Comparison of ENCODE assay signal across 8 cellular contexts in the genomic region with DNA sequence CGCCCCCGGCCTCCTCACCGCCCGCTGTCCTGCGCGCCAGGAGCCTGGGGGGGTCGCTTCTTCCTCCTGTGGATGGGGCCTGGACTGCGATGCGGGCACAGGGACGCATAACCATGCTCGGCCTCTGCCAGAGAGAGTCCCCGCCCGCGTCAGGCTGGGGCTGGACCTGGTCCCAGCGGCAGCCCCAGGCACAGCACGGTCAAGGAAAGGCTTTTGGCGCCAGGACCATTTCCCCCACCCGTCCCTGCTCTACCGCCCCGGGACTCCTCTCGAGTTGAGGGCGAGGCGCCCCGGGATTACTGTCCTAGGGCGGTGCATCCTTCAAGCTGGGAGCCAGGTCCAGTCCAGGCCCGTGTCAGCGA. TPM values are rescaled to one million over a fixed set of nuclear protein-coding genes. Genes with fewer than 3 reads are reported as not detected.
DNase-seq lines count a peak whose midpoint lies in the region; ATAC-seq, FAIRE-seq and TF ChIP-seq lines count a peak whose summit lies in the region.

No MANE protein-coding gene starts in this region.

- no peaks in the 10 kb centered on the region for H3K79me2 ChIP-seq in keratinocyte (ENCODE audit: control insufficient read depth, insufficient read depth, low read length)

- H4K20me1 ChIP-seq in keratinocyte (ENCODE audit: control insufficient read depth, extremely low read depth, insufficient read depth, low read length) = no peaks in the 10 kb centered on the region

- H3K9me1 ChIP-seq in keratinocyte (ENCODE audit: control insufficient read depth, extremely low read depth, insufficient read depth, low read length) = no peaks in the 10 kb centered on the region

- H3K27me3 ChIP-seq in keratinocyte (ENCODE audit: control insufficient read depth, extremely low read depth, insufficient read depth, low read length) (no peaks in the 10 kb centered on the region), thoracic aorta (replicated peaks; ENCODE audit: insufficient read depth) (no peaks in the 10 kb centered on the region)

- ATAC-seq in HG02973 (IDR thresholded peaks at IDR 0.05; ENCODE audit: unreplicated experiment) (peak; percentile 1), thoracic aorta (ENCODE audit: insufficient number of reproducible peaks, low FRiP score, low read depth) (no peak), GM19023 (IDR thresholded peaks at IDR 0.05; ENCODE audit: unreplicated experiment) (no peak)

- peak overlapping the region; percentile 71 for H3K4me3 Mint-ChIP-seq in Calu3 (ENCODE audit: low read depth, unreplicated experiment)
- peak overlapping the region; percentile 87 for H3K4me3 Mint-ChIP-seq in activated naive CD8-positive, alpha-beta T cell treated with anti-CD3 and anti-CD28 coated beads for 36 hours

- no peaks in the 10 kb centered on the region for H3K9me3 Mint-ChIP-seq in Calu3 (ENCODE audit: low read depth, unreplicated experiment)
- no peaks in the 10 kb centered on the region for H3K9me3 Mint-ChIP-seq in activated naive CD8-positive, alpha-beta T cell treated with anti-CD3 and anti-CD28 coated beads for 36 hours

- H3K36me3 Mint-ChIP-seq in Calu3 (ENCODE audit: insufficient read depth, unreplicated experiment) = peaks cover 66% of the 10 kb centered on the region
- H3K36me3 Mint-ChIP-seq in activated naive CD8-positive, alpha-beta T cell treated with anti-CD3 and anti-CD28 coated beads for 36 hours = peaks cover 16% of the 10 kb centered on the region

- FAIRE-seq in keratinocyte (lab: Jason Lieb, UNC) = no peak

- peak overlapping the region; percentile 48 to 77 (median 75) for H3K4me3 ChIP-seq in keratinocyte (ENCODE audit: control insufficient read depth in 2 of 3, extremely low read depth in 1 of 3, insufficient read depth in 2 of 3, low read depth in 1 of 3, low read length in 3 of 3)
- H3K4me3 ChIP-seq in thoracic aorta = peak overlapping the region; percentile 90

- DNase-seq in Calu3 (peak; percentile 39), keratinocyte (ENCODE audit: low read depth, low spot score) (no peak), thoracic aorta (ENCODE audit: low spot score) (no peak), NCI-H1048 (lab: John Stamatoyannopoulos, UW) (no peak), KG1 (lab: John Stamatoyannopoulos, UW) (no peak)
- DNase-seq in activated naive CD8-positive, alpha-beta T cell treated with anti-CD3 and anti-CD28 coated beads for 36 hours = no peak

- peaks cover 45% of the 10 kb centered on the region for H3K4me1 Mint-ChIP-seq in Calu3 (ENCODE audit: low read depth, unreplicated experiment)
- H3K4me1 Mint-ChIP-seq in activated naive CD8-positive, alpha-beta T cell treated with anti-CD3 and anti-CD28 coated beads for 36 hours = peaks cover 19% of the 10 kb centered on the region

- peaks cover 18% of the 10 kb centered on the region for H3K4me1 ChIP-seq in keratinocyte (ENCODE audit: control insufficient read depth, extremely low read depth, insufficient read depth, low read length)
- H3K4me1 ChIP-seq in thoracic aorta (ENCODE audit: control insufficient read depth in 1 of 2, low read depth in 2 of 2) = peaks cover 5 to 23% of the 10 kb centered on the region in 2 donors

- dilution Hi-C loops in keratinocyte (cut with MboI; ENCODE audit: extremely low pct_ligation_motif_present, low sequenced_read_pairs) = no loop called here

- peak overlapping the region; percentile 79 for H3K27ac Mint-ChIP-seq in Calu3 (ENCODE audit: unreplicated experiment)
- H3K27ac Mint-ChIP-seq in activated naive CD8-positive, alpha-beta T cell treated with anti-CD3 and anti-CD28 coated beads for 36 hours = no peak overlapping the region

- TF ChIP-seq CTCF in Calu3 (IDR thresholded peaks at IDR 0.05; ENCODE audit: unreplicated experiment) (no peak), keratinocyte (optimal IDR thresholded peaks at IDR 0.05 in 1 of 3, IDR thresholded peaks at IDR 0.05 in 1 of 3, conservative IDR thresholded peaks at IDR 0.05 in 1 of 3; ENCODE audit: extremely low read depth in 1 of 3, insufficient read depth in 2 of 3, low read length in 3 of 3) (no peak), thoracic aorta (IDR thresholded peaks at IDR 0.05) (no peak)

- H3K27ac ChIP-seq in keratinocyte (ENCODE audit: control insufficient read depth, insufficient read depth, low read length) = peak overlapping the region; percentile 8
- no peak overlapping the region for H3K27ac ChIP-seq in thoracic aorta

- peak overlapping the region; percentile 6 for H2AFZ ChIP-seq in keratinocyte (ENCODE audit: control insufficient read depth, low read length)

- peak overlapping the region; percentile 91 for H3K4me2 ChIP-seq in keratinocyte (ENCODE audit: control insufficient read depth, extremely low read depth, insufficient read depth, low read depth, low read length)

- peak overlapping the region; percentile 80 for H3K9ac ChIP-seq in keratinocyte (ENCODE audit: control insufficient read depth, extremely low read depth, insufficient read depth, low read length)

- CTCF ChIA-PET in Calu3 (lab: Charles Lee) = interaction anchor here (2.8 kb wide), 1 partner anchor 79 kb away, joined by 18 read pairs; no protein-coding TSS in a partner anchor

- H3K27me3 Mint-ChIP-seq in Calu3 (ENCODE audit: unreplicated experiment) = no peaks in the 10 kb centered on the region
- no peaks in the 10 kb centered on the region for H3K27me3 Mint-ChIP-seq in activated naive CD8-positive, alpha-beta T cell treated with anti-CD3 and anti-CD28 coated beads for 36 hours

- no TSS peak for BruUV-seq in Calu3 (replicated peaks; lab: Mats Ljungman, UMichigan)

- intact Hi-C loops in Calu3 (cut with micrococcal nuclease; ENCODE audit: unreplicated experiment) = loop anchor here (5.0 kb wide), 1 partner anchor 141 kb away; no protein-coding TSS in a partner anchor

- no peaks in the 10 kb centered on the region for H3K9me3 ChIP-seq in keratinocyte (ENCODE audit: control insufficient read depth, low read depth, low read length)
- H3K9me3 ChIP-seq in thoracic aorta = no peaks in the 10 kb centered on the region

- peaks cover 5 to 6% of the 10 kb centered on the region in 2 experiments for H3K36me3 ChIP-seq in keratinocyte (ENCODE audit: control insufficient read depth in 2 of 2, extremely low read depth in 1 of 2, insufficient read depth in 2 of 2, low read length in 2 of 2)
- peaks cover 4% of the 10 kb centered on the region for H3K36me3 ChIP-seq in thoracic aorta

RNA-seq across cellular contexts. Expression of gene MXD3, which starts 0.4 kb away (rescaled TPM):
- 24.3 and 36.3 TPM in 2 replicates for total RNA-seq in Calu3 (2022)
- total RNA-seq in activated naive CD8-positive, alpha-beta T cell treated with anti-CD3 and anti-CD28 coated beads for 36 hours = 10 to 100 TPM; 14.7 to 17.3 TPM
- polyA plus RNA-seq in keratinocyte = 0.69 to 1.2 TPM (median 0.97 TPM) in 3 replicates
- 1.1 TPM for polyA plus RNA-seq in keratinocyte (2011; ENCODE audit: low read depth)
- polyA plus RNA-seq in keratinocyte (2011; cell fraction: cytosol; rRNA removed) = 0.10 and 0.26 TPM in 2 replicates
- polyA plus RNA-seq in keratinocyte (2011; cell fraction: nucleus; rRNA removed) = 2.9 and 6.7 TPM in 2 replicates
- polyA plus RNA-seq in keratinocyte (2012; ENCODE audit: low replicate concordance) = 1.3 and 2.7 TPM in 2 replicates
- polyA minus RNA-seq in keratinocyte = 1.0 to 1.2 TPM (median 1.1 TPM) in 3 replicates
- polyA minus RNA-seq in keratinocyte (2011; cell fraction: cytosol; rRNA and poly(A)+ RNA removed) = 2.1 TPM
- polyA minus RNA-seq in keratinocyte (2011; cell fraction: nucleus; rRNA and poly(A)+ RNA removed) = 1.7 and 2.6 TPM in 2 replicates
- total RNA-seq in thoracic aorta = 10 to 100 TPM; 11.9 to 17.6 TPM

RNA-seq across cellular contexts. Expression of gene PRELID1, which starts 7.7 kb away (rescaled TPM):
- 215 and 217 TPM in 2 replicates for total RNA-seq in Calu3 (2022)
- 100 to 1,000 TPM; 311 to 315 TPM for total RNA-seq in activated naive CD8-positive, alpha-beta T cell treated with anti-CD3 and anti-CD28 coated beads for 36 hours
- 245 to 280 TPM (median 248 TPM) in 3 replicates for polyA plus RNA-seq in keratinocyte
- 267 TPM for polyA plus RNA-seq in keratinocyte (2011; ENCODE audit: low read depth)
- polyA plus RNA-seq in keratinocyte (2011; cell fraction: cytosol; rRNA removed) = 239 and 268 TPM in 2 replicates
- polyA plus RNA-seq in keratinocyte (2011; cell fraction: nucleus; rRNA removed) = 78.9 and 81.4 TPM in 2 replicates
- polyA plus RNA-seq in keratinocyte (2012; ENCODE audit: low replicate concordance) = 133 and 194 TPM in 2 replicates
- polyA minus RNA-seq in keratinocyte = 138 to 146 TPM (median 141 TPM) in 3 replicates
- polyA minus RNA-seq in keratinocyte (2011; cell fraction: cytosol; rRNA and poly(A)+ RNA removed) = 170 TPM
- 29.3 and 33.7 TPM in 2 replicates for polyA minus RNA-seq in keratinocyte (2011; cell fraction: nucleus; rRNA and poly(A)+ RNA removed)
- total RNA-seq in thoracic aorta = 10 to 100 TPM; 42.2 to 54.0 TPM

RNA-seq across cellular contexts. Expression of gene RAB24, which starts 7.8 kb away (rescaled TPM):
- total RNA-seq in Calu3 (2022) (34.0 and 41.1 TPM in 2 replicates), thoracic aorta (10 to 100 TPM; 23.8 to 35.2 TPM)
- 10 to 100 TPM; 26.8 to 29.9 TPM for total RNA-seq in activated naive CD8-positive, alpha-beta T cell treated with anti-CD3 and anti-CD28 coated beads for 36 hours
- 20.0 to 40.1 TPM (median 22.4 TPM) in 3 replicates for polyA plus RNA-seq in keratinocyte
- 20.6 TPM for polyA plus RNA-seq in keratinocyte (2011; ENCODE audit: low read depth)
- 10.6 and 16.5 TPM in 2 replicates for polyA plus RNA-seq in keratinocyte (2011; cell fraction: cytosol; rRNA removed)
- 68.5 and 68.8 TPM in 2 replicates for polyA plus RNA-seq in keratinocyte (2011; cell fraction: nucleus; rRNA removed)
- 15.0 and 31.1 TPM in 2 replicates for polyA plus RNA-seq in keratinocyte (2012; ENCODE audit: low replicate concordance)
- 2.8 to 7.8 TPM (median 5.0 TPM) in 3 replicates for polyA minus RNA-seq in keratinocyte
- polyA minus RNA-seq in keratinocyte (2011; cell fraction: cytosol; rRNA and poly(A)+ RNA removed) = 8.8 TPM
- polyA minus RNA-seq in keratinocyte (2011; cell fraction: nucleus; rRNA and poly(A)+ RNA removed) = 8.5 and 11.3 TPM in 2 replicates

RNA-seq across cellular contexts. Expression of gene LMAN2, which starts 40.1 kb away (rescaled TPM):
- total RNA-seq in Calu3 (2022) = 278 and 305 TPM in 2 replicates
- 10 to 100 TPM; 91.5 to 92.1 TPM for total RNA-seq in activated naive CD8-positive, alpha-beta T cell treated with anti-CD3 and anti-CD28 coated beads for 36 hours
- polyA plus RNA-seq in keratinocyte = 105 to 147 TPM (median 146 TPM) in 3 replicates
- polyA plus RNA-seq in keratinocyte (2011; ENCODE audit: low read depth) = 123 TPM
- 97.8 and 116 TPM in 2 replicates for polyA plus RNA-seq in keratinocyte (2011; cell fraction: cytosol; rRNA removed)
- 203 and 245 TPM in 2 replicates for polyA plus RNA-seq in keratinocyte (2011; cell fraction: nucleus; rRNA removed)
- 87.3 and 153 TPM in 2 replicates for polyA plus RNA-seq in keratinocyte (2012; ENCODE audit: low replicate concordance)
- polyA minus RNA-seq in keratinocyte = 165 to 210 TPM (median 166 TPM) in 3 replicates
- polyA minus RNA-seq in keratinocyte (2011; cell fraction: cytosol; rRNA and poly(A)+ RNA removed) = 248 TPM
- 118 and 135 TPM in 2 replicates for polyA minus RNA-seq in keratinocyte (2011; cell fraction: nucleus; rRNA and poly(A)+ RNA removed)
- total RNA-seq in thoracic aorta = 100 to 1,000 TPM; 159 to 167 TPM

RNA-seq across cellular contexts. Expression of gene RGS14, which starts 46.4 kb away (rescaled TPM):
- total RNA-seq in Calu3 (2022) (12.9 and 13.0 TPM in 2 replicates), thoracic aorta (10 to 100 TPM in 1 of 2 donors, 1 to 10 TPM in 1; 4.9 to 12.6 TPM)
- 10 to 100 TPM; 38.9 to 41.2 TPM for total RNA-seq in activated naive CD8-positive, alpha-beta T cell treated with anti-CD3 and anti-CD28 coated beads for 36 hours
- 8.6 to 10.6 TPM (median 9.3 TPM) in 3 replicates for polyA plus RNA-seq in keratinocyte
- polyA plus RNA-seq in keratinocyte (2011; ENCODE audit: low read depth) = 1.1 TPM
- 5.3 and 14.2 TPM in 2 replicates for polyA plus RNA-seq in keratinocyte (2011; cell fraction: cytosol; rRNA removed)
- polyA plus RNA-seq in keratinocyte (2011; cell fraction: nucleus; rRNA removed) = 12.9 and 17.9 TPM in 2 replicates
- 3.5 and 10.1 TPM in 2 replicates for polyA plus RNA-seq in keratinocyte (2012; ENCODE audit: low replicate concordance)
- 3.4 to 13.1 TPM (median 5.4 TPM) in 3 replicates for polyA minus RNA-seq in keratinocyte
- 10.2 TPM for polyA minus RNA-seq in keratinocyte (2011; cell fraction: cytosol; rRNA and poly(A)+ RNA removed)
- polyA minus RNA-seq in keratinocyte (2011; cell fraction: nucleus; rRNA and poly(A)+ RNA removed) = 4.0 and 5.9 TPM in 2 replicates
